In the genomic region with DNA sequence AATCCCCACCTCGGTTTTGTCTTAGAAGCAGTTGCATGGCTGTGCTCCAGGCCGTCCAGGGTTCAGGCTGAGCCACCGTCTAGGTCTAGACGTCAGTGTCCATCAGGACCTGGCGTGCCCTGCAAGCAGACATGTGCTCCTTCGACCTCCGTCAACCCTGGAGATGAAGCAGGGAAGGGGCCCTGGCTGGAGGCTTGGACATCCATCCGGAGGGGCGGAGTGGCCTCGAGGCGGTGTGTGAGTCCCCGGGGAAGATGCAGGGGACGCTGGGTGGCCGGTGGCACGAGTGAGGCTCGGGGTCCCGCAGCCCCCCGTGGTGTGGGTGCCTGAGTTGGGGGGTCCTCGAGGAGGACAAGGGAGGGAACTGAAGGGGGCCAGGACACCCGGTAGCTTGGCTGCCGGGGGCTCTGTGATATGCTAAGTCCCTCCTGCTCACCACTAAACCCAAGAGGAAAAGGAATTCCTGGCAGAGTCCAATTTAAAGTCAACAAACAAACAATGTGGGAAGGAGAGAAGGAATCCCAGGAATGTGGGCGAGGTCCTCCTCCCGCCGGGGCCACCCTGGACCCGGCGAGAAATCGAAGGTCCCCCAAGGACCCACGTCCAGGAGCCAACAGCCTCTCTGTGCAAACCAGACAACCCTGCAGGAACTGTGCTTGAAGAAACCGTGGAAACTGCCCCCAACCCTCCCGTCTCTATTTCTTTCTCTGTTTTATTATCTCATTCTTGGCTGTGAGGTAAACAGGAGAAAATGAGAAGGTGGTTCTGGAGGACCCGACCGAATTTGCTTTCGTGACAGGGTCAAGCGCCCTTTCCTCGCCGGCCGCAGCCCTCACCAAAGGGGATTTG, we compare ENCODE assay signal across 2 cellular contexts.
A peak's percentile ranks its signal among the peaks of the same experiment; 100 is the strongest.
TF ChIP-seq lines count a peak whose summit lies in the region.

No MANE protein-coding gene starts in this region.

TF ChIP-seq in Ishikawa, 13 proteins besides CTCF, POLR2A, EP300 and RAD21:
- TF ChIP-seq NFIC (IDR thresholded peaks at IDR 0.05) (peak; percentile 89), YY1 (IDR thresholded peaks at IDR 0.05; ENCODE audit: low read depth) (no peak), TEAD4 (IDR thresholded peaks at IDR 0.05) (peak; percentile 99), FOXM1 (IDR thresholded peaks at IDR 0.05; ENCODE audit: borderline replicate concordance, low read depth) (peak; percentile 61), TCF12 (IDR thresholded peaks at IDR 0.05; ENCODE audit: low read depth) (peak; percentile 79), CREB1 (IDR thresholded peaks at IDR 0.05; ENCODE audit: low read depth) (0 out of 2 replicates have a peak, but pooled peaks have one; percentile 35), EGR1 (IDR thresholded peaks at IDR 0.05) (no peak), ZBTB7A (IDR thresholded peaks at IDR 0.05; ENCODE audit: low read depth) (peak; percentile 83)
- TF ChIP-seq, protein P1, sequence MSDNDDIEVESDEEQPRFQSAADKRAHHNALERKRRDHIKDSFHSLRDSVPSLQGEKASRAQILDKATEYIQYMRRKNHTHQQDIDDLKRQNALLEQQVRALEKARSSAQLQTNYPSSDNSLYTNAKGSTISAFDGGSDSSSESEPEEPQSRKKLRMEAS (IDR thresholded peaks at IDR 0.05) = peak; percentile 77; the same call in 1 of the 2 replicates

TF ChIP-seq in HepG2, 621 proteins besides CTCF, POLR2A, EP300 and RAD21 (continues in another document):
- peak; percentile 63 for TF ChIP-seq GFI1 (CRISPR knock-in tag; IDR thresholded peaks at IDR 0.05; ENCODE audit: borderline replicate concordance)
- no peak for TF ChIP-seq ZZZ3 (CRISPR knock-in tag; IDR thresholded peaks at IDR 0.05; ENCODE audit: borderline replicate concordance)
- TF ChIP-seq ZNF598 (CRISPR knock-in tag; IDR thresholded peaks at IDR 0.05; ENCODE audit: borderline replicate concordance) = no peak
- no peak for TF ChIP-seq TP53 (CRISPR knock-in tag; conservative IDR thresholded peaks at IDR 0.05)
- no peak for TF ChIP-seq NFATC3 (CRISPR knock-in tag; IDR thresholded peaks at IDR 0.05)
- TF ChIP-seq DRAP1 (CRISPR knock-in tag; IDR thresholded peaks at IDR 0.05) = peak; percentile 40; the same call in 1 of the 2 replicates
- TF ChIP-seq SP140L (CRISPR knock-in tag; IDR thresholded peaks at IDR 0.05; ENCODE audit: borderline replicate concordance) = 0 out of 2 replicates have a peak, but pooled peaks have one; percentile 29
- TF ChIP-seq ZNF781 (CRISPR knock-in tag; IDR thresholded peaks at IDR 0.05; ENCODE audit: borderline replicate concordance, not compliant biosample characterization) = no peak
- no peak for TF ChIP-seq ZNF3 (CRISPR knock-in tag; IDR thresholded peaks at IDR 0.05)
- TF ChIP-seq ZEB1 (IDR thresholded peaks at IDR 0.05; ENCODE audit: insufficient replicate concordance, low read depth) = peak; percentile 46
- TF ChIP-seq ZNF850 (CRISPR knock-in tag; conservative IDR thresholded peaks at IDR 0.05) = no peak
- TF ChIP-seq GATAD2A (CRISPR knock-in tag; IDR thresholded peaks at IDR 0.05) = peak; percentile 71
- no peak for TF ChIP-seq AGO1 (IDR thresholded peaks at IDR 0.05; ENCODE audit: low read depth, low read length, poor library complexity, severe bottlenecking)
- TF ChIP-seq KDM3A (CRISPR knock-in tag; IDR thresholded peaks at IDR 0.05; ENCODE audit: low read depth) = 0 out of 2 replicates have a peak, but pooled peaks have one; percentile 31
- TF ChIP-seq POGK (CRISPR knock-in tag; conservative IDR thresholded peaks at IDR 0.05) = peak; percentile 31; the same call in 1 of the 2 replicates
- no peak for TF ChIP-seq ZNF460 (CRISPR knock-in tag; IDR thresholded peaks at IDR 0.05; ENCODE audit: borderline replicate concordance)
- no peak for TF ChIP-seq ZNF30 (CRISPR knock-in tag; IDR thresholded peaks at IDR 0.05)
- TF ChIP-seq UBTF (CRISPR knock-in tag; IDR thresholded peaks at IDR 0.05) = peak; percentile 59
- 0 out of 2 replicates have a peak, but pooled peaks have one; percentile 28 for TF ChIP-seq ZNF83 (CRISPR knock-in tag; IDR thresholded peaks at IDR 0.05; ENCODE audit: borderline replicate concordance)
- TF ChIP-seq ZBTB42 (CRISPR knock-in tag; IDR thresholded peaks at IDR 0.05) = no peak
- TF ChIP-seq ZNF563 (CRISPR knock-in tag; IDR thresholded peaks at IDR 0.05) = peak; percentile 45; the same call in 1 of the 2 replicates
- peak; percentile 55; the same call in 1 of the 2 replicates for TF ChIP-seq TAF1 (CRISPR knock-in tag; IDR thresholded peaks at IDR 0.05)
- TF ChIP-seq ELF3 (CRISPR knock-in tag; IDR thresholded peaks at IDR 0.05) = peak; percentile 70
- peak in 1 of 2 experiments; percentile 28; a peak in 2 of 4 replicates for TF ChIP-seq HMGXB4 (CRISPR knock-in tag; IDR thresholded peaks at IDR 0.05; ENCODE audit: borderline replicate concordance in 1 of 2, low read depth in 1 of 2)
- peak; percentile 81 for TF ChIP-seq HNF4G (IDR thresholded peaks at IDR 0.05; ENCODE audit: borderline replicate concordance, low read depth, low read length)
- no peak for TF ChIP-seq HNF4G (CRISPR knock-in tag; IDR thresholded peaks at IDR 0.05; ENCODE audit: borderline replicate concordance, low read depth)
- no peak for TF ChIP-seq NKX3-1 (CRISPR knock-in tag; IDR thresholded peaks at IDR 0.05)
- TF ChIP-seq NR2F1 (CRISPR knock-in tag; IDR thresholded peaks at IDR 0.05) = peak in 1 of 2 experiments; percentile 26; a peak in 1 of 4 replicates
- TF ChIP-seq FOXM1 (CRISPR knock-in tag; IDR thresholded peaks at IDR 0.05) = no peak
- TF ChIP-seq ARNTL (CRISPR knock-in tag; IDR thresholded peaks at IDR 0.05) = no peak
- no peak for TF ChIP-seq SOX6 (IDR thresholded peaks at IDR 0.05)
- peak; percentile 89 for TF ChIP-seq SOX6 (CRISPR knock-in tag; IDR thresholded peaks at IDR 0.05)
- no peak for TF ChIP-seq MAFF (IDR thresholded peaks at IDR 0.05; ENCODE audit: low read depth, low read length)
- no peak for TF ChIP-seq ZNF737 (CRISPR knock-in tag; IDR thresholded peaks at IDR 0.05; ENCODE audit: borderline replicate concordance)
- peak; percentile 33 for TF ChIP-seq SKI (IDR thresholded peaks at IDR 0.05; ENCODE audit: partially characterized antibody)
- TF ChIP-seq MYC (CRISPR knock-in tag; IDR thresholded peaks at IDR 0.05; ENCODE audit: borderline replicate concordance) = peak; percentile 81
- 0 out of 2 replicates have a peak, but pooled peaks have one; percentile 43 for TF ChIP-seq REL (CRISPR knock-in tag; conservative IDR thresholded peaks at IDR 0.05)
- TF ChIP-seq FIP1L1 (IDR thresholded peaks at IDR 0.05; ENCODE audit: borderline replicate concordance, insufficient read depth, low read depth, low read length) = no peak
- no peak for TF ChIP-seq ZIK1 (CRISPR knock-in tag; IDR thresholded peaks at IDR 0.05; ENCODE audit: borderline replicate concordance, low read depth)
- peak; percentile 15; the same call in 1 of the 2 replicates for TF ChIP-seq HIVEP1 (CRISPR knock-in tag; IDR thresholded peaks at IDR 0.05)
- peak; percentile 34; the same call in 1 of the 2 replicates for TF ChIP-seq AKAP8 (CRISPR knock-in tag; IDR thresholded peaks at IDR 0.05)
- 0 out of 2 replicates have a peak, but pooled peaks have one; percentile 20 for TF ChIP-seq MEIS2 (CRISPR knock-in tag; IDR thresholded peaks at IDR 0.05)
- peak; percentile 69 for TF ChIP-seq HDAC1 (CRISPR knock-in tag; IDR thresholded peaks at IDR 0.05)
- TF ChIP-seq ZSCAN22 (CRISPR knock-in tag; IDR thresholded peaks at IDR 0.05) = no peak
- no peak for TF ChIP-seq ZNF282 (IDR thresholded peaks at IDR 0.05; ENCODE audit: partially characterized antibody)
- peak; percentile 32; the same call in 1 of the 2 replicates for TF ChIP-seq PHF21A (CRISPR knock-in tag; IDR thresholded peaks at IDR 0.05)
- peak; percentile 40; the same call in 1 of the 2 replicates for TF ChIP-seq ZKSCAN8 (CRISPR knock-in tag; IDR thresholded peaks at IDR 0.05; ENCODE audit: borderline replicate concordance)
- TF ChIP-seq, protein P2, sequence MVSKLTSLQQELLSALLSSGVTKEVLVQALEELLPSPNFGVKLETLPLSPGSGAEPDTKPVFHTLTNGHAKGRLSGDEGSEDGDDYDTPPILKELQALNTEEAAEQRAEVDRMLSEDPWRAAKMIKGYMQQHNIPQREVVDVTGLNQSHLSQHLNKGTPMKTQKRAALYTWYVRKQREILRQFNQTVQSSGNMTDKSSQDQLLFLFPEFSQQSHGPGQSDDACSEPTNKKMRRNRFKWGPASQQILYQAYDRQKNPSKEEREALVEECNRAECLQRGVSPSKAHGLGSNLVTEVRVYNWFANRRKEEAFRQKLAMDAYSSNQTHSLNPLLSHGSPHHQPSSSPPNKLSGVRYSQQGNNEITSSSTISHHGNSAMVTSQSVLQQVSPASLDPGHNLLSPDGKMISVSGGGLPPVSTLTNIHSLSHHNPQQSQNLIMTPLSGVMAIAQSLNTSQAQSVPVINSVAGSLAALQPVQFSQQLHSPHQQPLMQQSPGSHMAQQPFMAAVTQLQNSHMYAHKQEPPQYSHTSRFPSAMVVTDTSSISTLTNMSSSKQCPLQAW (CRISPR knock-in tag; IDR thresholded peaks at IDR 0.05) = no peak
- TF ChIP-seq RXRA (CRISPR knock-in tag; IDR thresholded peaks at IDR 0.05) = peak; percentile 57
- peak; percentile 28 for TF ChIP-seq ZNF772 (CRISPR knock-in tag; IDR thresholded peaks at IDR 0.05)
- TF ChIP-seq NFAT5 (CRISPR knock-in tag; IDR thresholded peaks at IDR 0.05) = no peak
